ENCODE assay signal across 8 cellular contexts in the genomic region with DNA sequence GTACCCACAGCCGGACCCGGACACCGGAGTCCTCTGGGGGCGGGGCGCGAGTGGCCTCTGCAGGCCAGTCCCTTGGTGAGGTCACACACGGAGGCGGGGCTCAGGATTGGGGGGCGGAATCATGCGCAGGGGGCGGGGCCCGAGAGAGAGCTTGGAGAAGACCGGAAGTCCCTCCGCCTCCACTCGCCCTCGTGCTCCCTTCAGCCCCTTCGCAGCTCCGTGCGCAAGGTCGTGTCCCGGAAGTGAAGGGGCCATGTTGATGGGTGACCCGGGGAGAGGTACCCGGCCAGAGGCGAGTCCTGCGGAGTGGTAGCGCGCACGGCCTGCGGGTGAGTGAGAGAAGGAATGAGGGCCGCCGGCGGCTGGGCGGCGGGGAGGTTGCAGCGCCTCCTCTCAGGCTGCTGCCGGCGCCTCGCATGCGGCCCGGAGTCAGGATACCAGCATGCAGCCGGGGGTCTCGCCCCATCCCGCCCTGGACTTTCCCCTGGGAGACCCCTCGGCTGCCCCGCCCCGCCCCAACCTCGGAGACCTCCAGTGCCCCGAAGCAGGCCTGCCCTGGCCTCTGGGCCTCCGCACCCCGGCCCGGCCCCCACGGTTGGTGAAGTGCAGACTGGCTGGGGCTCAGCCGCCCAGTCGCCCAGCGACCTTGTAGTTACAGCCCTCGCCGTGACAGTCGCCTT. TPM values are rescaled to one million over a fixed set of nuclear protein-coding genes. Genes with fewer than 3 reads are reported as not detected.
DNase-seq lines count a peak whose midpoint lies in the region; ATAC-seq and TF ChIP-seq lines count a peak whose summit lies in the region.

TSS of gene MIEF1 (plus strand) at position 182 of the 680 bp plus-strand sequence. CDS start 9,005 bp downstream, outside the sequence.

- TF ChIP-seq CTCF in GM12864 (IDR thresholded peaks at IDR 0.05; ENCODE audit: low read depth, low read length, missing control alignments) (no peak), adrenal gland (IDR thresholded peaks at IDR 0.05) (no peak), heart left ventricle (IDR thresholded peaks at IDR 0.05) (no peak), upper lobe of left lung (IDR thresholded peaks at IDR 0.05) (peak in 2 of 6 experiments; percentile 7 to 32)

- peak in 1 of 2 donors; percentile 46 for TF ChIP-seq POLR2A in adrenal gland (IDR thresholded peaks at IDR 0.05)
- peak in 1 of 2 donors; percentile 41 for TF ChIP-seq POLR2A in heart left ventricle (IDR thresholded peaks at IDR 0.05)
- peak in 2 of 4 donors; percentile 24 to 62 for TF ChIP-seq POLR2A in upper lobe of left lung (IDR thresholded peaks at IDR 0.05)

- intact Hi-C loops in adrenal gland (cut with DNase I) = loop anchor here in 1 of 2 donors (2.0 kb wide), 1 partner anchor 17 kb away; no protein-coding TSS in a partner anchor
- intact Hi-C loops in heart left ventricle (cut with DNase I) = loop anchor here in 7 of 10 donors (1.0 to 10.0 kb wide), 6 partner anchors 17 to 105 kb away; partner anchors contain the start of genes ATF4 (in 3 of the 7) and TAB1 (in 2 of the 7)
- intact Hi-C loops in posterior vena cava (cut with DNase I) = no loop called here

- peak; percentile 90 for DNase-seq in GM12864 (ENCODE audit: low read depth)
- peak; percentile 43 for DNase-seq in NCI-H1417 treated with DMSO at 0.1 percent for 48 hours (lab: John Stamatoyannopoulos, UW)
- peak; percentile 81 to 95 (median 83) for DNase-seq in T-helper 1 cell
- DNase-seq in adrenal gland = peak; percentile 98 to 99 (median 99)
- peak; percentile 98 to 99 (median 98) for DNase-seq in heart left ventricle
- peak; percentile 100 for DNase-seq in posterior vena cava (ENCODE audit: low spot score)
- DNase-seq in upper lobe of left lung = peak; percentile 96 to 99

- peak within 1 kb of the TSS; percentile 93 for H3K4me3 ChIP-seq in GM12864 (ENCODE audit: low read depth, low read length)
- peak within 1 kb of the TSS in 3 of 4 donors; percentile 36 to 90 (median 41) for H3K4me3 ChIP-seq in adrenal gland
- H3K4me3 ChIP-seq in heart left ventricle = peak within 1 kb of the TSS; percentile 76 to 100 (median 96)
- H3K4me3 ChIP-seq in upper lobe of left lung = peak within 1 kb of the TSS; percentile 84 to 100 (median 94)

- H3K36me3 ChIP-seq in adrenal gland (replicated peaks in 1 of 2) = peaks cover 0 to 35% of the 10 kb centered on the region in 2 donors
- H3K36me3 ChIP-seq in heart left ventricle = peaks cover 5 to 36% (median 33%) of the 10 kb centered on the region in 9 donors
- peaks cover 19 to 34% (median 29%) of the 10 kb centered on the region in 4 donors for H3K36me3 ChIP-seq in upper lobe of left lung

- peaks cover 24% of the 10 kb centered on the region in 2 donors for H3K4me1 ChIP-seq in adrenal gland (replicated peaks in 1 of 2)
- H3K4me1 ChIP-seq in heart left ventricle = peaks cover 14 to 68% (median 48%) of the 10 kb centered on the region in 12 donors
- peaks cover 26 to 34% (median 32%) of the 10 kb centered on the region in 4 donors for H3K4me1 ChIP-seq in upper lobe of left lung

- H3K27ac ChIP-seq in adrenal gland = peak within 1 kb of the TSS in 4 of 5 donors; percentile 59 to 95 (median 92)
- peak within 1 kb of the TSS; percentile 63 to 96 (median 92) for H3K27ac ChIP-seq in heart left ventricle
- H3K27ac ChIP-seq in upper lobe of left lung = peak within 1 kb of the TSS; percentile 78 to 89 (median 84)

- no peak for TF ChIP-seq EP300 in upper lobe of left lung (IDR thresholded peaks at IDR 0.05)

- ATAC-seq in HG02678 (IDR thresholded peaks at IDR 0.05; ENCODE audit: unreplicated experiment) (peak; percentile 92), heart left ventricle (peak; percentile 96 to 98 (median 97)), upper lobe of left lung (ENCODE audit: low FRiP score in 2 of 2) (peak; percentile 99)

- H3K27me3 ChIP-seq in adrenal gland (no peaks in the 10 kb centered on the region), heart left ventricle (no peaks in the 10 kb centered on the region), upper lobe of left lung (no peaks in the 10 kb centered on the region)

- WGBS in adrenal gland, 4 donors = 0 to 3% (median 0%) methylated on average over 1 to 58 of the region's 58 CpGs
- 0 to 3% (median 1%) methylated on average over 14 to 58 of the region's 58 CpGs for WGBS in heart left ventricle, 4 donors
- 0% methylated on average over 5 to 50 of the region's 58 CpGs for WGBS in upper lobe of left lung, 2 donors

- H3K9me3 ChIP-seq in adrenal gland (replicated peaks in 1 of 3) (no peaks in the 10 kb centered on the region), heart left ventricle (no peaks in the 10 kb centered on the region), upper lobe of left lung (no peaks in the 10 kb centered on the region)

RNA-seq across cellular contexts. Expression of gene MIEF1, which starts in this region (rescaled TPM):
- total RNA-seq in adrenal gland (10 to 100 TPM; 24.4 to 44.2 (median 26.9) TPM), heart left ventricle (10 to 100 TPM; 15.4 to 25.2 (median 18.7) TPM), posterior vena cava (10 to 100 TPM; 16.5 to 16.8 TPM), upper lobe of left lung (10 to 100 TPM; 10.5 to 35.3 (median 25.6) TPM)
- polyA plus RNA-seq in adrenal gland (10 to 100 TPM in 1 of 3 donors, 1 to 10 TPM in 2; 5.1 to 27.0 (median 6.9) TPM), heart left ventricle (10 to 100 TPM in 1 of 2 donors, 1 to 10 TPM in 1; 6.5 to 22.3 TPM)

Comparison
In these comparisons a context has a peak if more than half of its experiments do, and no peak if none do; other contexts are left out.
1. Peak in every context shown above with its lines: DNase-seq, ATAC-seq, H3K4me3 ChIP-seq and H3K27ac ChIP-seq.
2. DNase-seq: peak in every context shown above with its lines; median percentile 100 in posterior vena cava; 99 in adrenal gland; 98 in heart left ventricle; 98 in upper lobe of left lung; 90 in GM12864; 83 in T-helper 1 cell; 43 in NCI-H1417 treated with DMSO at 0.1 percent for 48 hours.
3. H3K4me3 ChIP-seq: peak in every context shown above with its lines; median percentile 96 in heart left ventricle; 94 in upper lobe of left lung; 93 in GM12864; 41 in adrenal gland.
4. intact Hi-C loops: an anchor here in heart left ventricle (1.0 to 10.0 kb wide); none called in posterior vena cava.